ENCODE assay signal across 19 cellular contexts in genomic region chr4:41728571-41728908, GRCh38. TPM values are rescaled to one million over a fixed set of nuclear protein-coding genes. Genes with fewer than 3 reads are reported as not detected.
DNase-seq lines count a peak whose midpoint lies in the region; ATAC-seq, FAIRE-seq and TF ChIP-seq lines count a peak whose summit lies in the region.
"Had no signal": no experiment of that assay in that cellular context is flagged by ENCODE, and none has a peak within 500 bp of the region (broad histone marks: within the 10 kb centered on the region; RNA-seq: fewer than 3 reads in every experiment).

No MANE protein-coding gene starts in this region.

- H3F3A ChIP-seq in PC-3 (ENCODE audit: low read length, unreplicated experiment), result no peaks in the 10 kb centered on the region

- H2BK5ac ChIP-seq in mesenchymal stem cell (ENCODE audit: low read depth, low read length, poor library complexity, severe bottlenecking), result no peak overlapping the region

- DNase-seq in ELR (ENCODE audit: low read depth) (peak; percentile 64), PC-3 (peak; percentile 21), endothelial cell of umbilical vein (ENCODE audit: low read depth, low spot score) (no peak), mesenchymal stem cell (peak; percentile 37), left lobe of liver (ENCODE audit: low spot score) (no peak), NCI-H1930 (lab: John Stamatoyannopoulos, UW) (no peak)
- DNase-seq: CD8-positive, alpha-beta T cell; DMS53; KG1; NCI-H1436; NCI-H2029; NCI-H345; NCI-H524 treated with DMSO at 0.1 percent for 48 hours had no signal

- H2AK5ac ChIP-seq in mesenchymal stem cell (ENCODE audit: low read length, severe bottlenecking), result no peak overlapping the region

- H3K4me1 ChIP-seq in PC-3 (ENCODE audit: insufficient read depth, low read length), result no peaks in the 10 kb centered on the region
- no peaks in the 10 kb centered on the region for H3K4me1 ChIP-seq in endothelial cell of umbilical vein (ENCODE audit: control insufficient read depth, extremely low read depth, insufficient read depth, low read length)
- H3K4me1 ChIP-seq in mesenchymal stem cell (ENCODE audit: control insufficient read depth, insufficient read depth, low read depth, low read length), result no peaks in the 10 kb centered on the region
- H3K4me1 ChIP-seq: BLaER1 treated with 17β-estradiol and CSF1 and Interleukin-3, amounts not matched to agents 10 nM and 100 nM had no signal

- H3K18ac ChIP-seq in mesenchymal stem cell (ENCODE audit: low read depth in 1 of 2, low read length in 2 of 2), result no peak overlapping the region

- FAIRE-seq in endothelial cell of umbilical vein (lab: Jason Lieb, UNC), result no peak
- FAIRE-seq: HepG2 had no signal

- H4K8ac ChIP-seq in mesenchymal stem cell (ENCODE audit: low read length), result no peak overlapping the region

- no peak overlapping the region for H2BK120ac ChIP-seq in mesenchymal stem cell (ENCODE audit: low read depth, low read length)

- H3K27me3 ChIP-seq in PC-3 (ENCODE audit: low read length), result no peaks in the 10 kb centered on the region
- H3K27me3 ChIP-seq in endothelial cell of umbilical vein (ENCODE audit: control insufficient read depth in 2 of 2, insufficient read depth in 2 of 2, low read length in 2 of 2), result peaks cover 7 to 25% of the 10 kb centered on the region in 2 experiments
- peaks cover 12 to 21% of the 10 kb centered on the region in 2 experiments for H3K27me3 ChIP-seq in mesenchymal stem cell (ENCODE audit: control insufficient read depth in 1 of 2, insufficient read depth in 1 of 2, low read length in 2 of 2)
- H3K27me3 ChIP-seq: BLaER1 treated with 17β-estradiol and CSF1 and Interleukin-3, amounts not matched to agents 10 nM and 100 nM had no signal

- 49% methylated on average over 3 of the region's 3 CpGs for WGBS in mesenchymal stem cell

- CTCF ChIA-PET in PC-3 (lab: Charles Lee), result no interaction called here
- CTCF ChIA-PET in endothelial cell of umbilical vein (lab: Charles Lee), result no interaction called here

- intact Hi-C loops in PC-3 (cut with micrococcal nuclease), result no loop called here
- intact Hi-C loops in endothelial cell of umbilical vein (cut with micrococcal nuclease), result no loop called here

- H3K9me1 ChIP-seq in endothelial cell of umbilical vein (replicated peaks; ENCODE audit: control insufficient read depth, extremely low read depth, insufficient read depth, low read length), result no peaks in the 10 kb centered on the region

- H2AFZ ChIP-seq in PC-3 (ENCODE audit: low read length) (no peak overlapping the region), endothelial cell of umbilical vein (ENCODE audit: low read depth, low read length) (no peak overlapping the region), mesenchymal stem cell (ENCODE audit: low read depth, low read length) (no peak overlapping the region)
- H2AFZ ChIP-seq: GM23338 had no signal

- H3K9me2 ChIP-seq in PC-3 (replicated peaks; ENCODE audit: low read length), result no peaks in the 10 kb centered on the region

- H3K23ac ChIP-seq in mesenchymal stem cell (ENCODE audit: low read length in 2 of 2), result no peak overlapping the region

- H3K4me3 ChIP-seq in PC-3 (ENCODE audit: low read length), result no peak overlapping the region
- no peak overlapping the region for H3K4me3 ChIP-seq in endothelial cell of umbilical vein (replicated peaks in 1 of 3; ENCODE audit: insufficient read depth in 1 of 3, low read depth in 1 of 3, low read length in 3 of 3)
- H3K4me3 ChIP-seq in mesenchymal stem cell (ENCODE audit: insufficient read depth in 1 of 2, low read depth in 1 of 2, low read length in 2 of 2), result no peak overlapping the region
- H3K4me3 ChIP-seq: BLaER1 treated with 17β-estradiol and CSF1 and Interleukin-3, amounts not matched to agents 10 nM and 100 nM; GM23338 had no signal

- H3K9ac ChIP-seq in PC-3 (ENCODE audit: low read length) (no peak overlapping the region), endothelial cell of umbilical vein (replicated peaks; ENCODE audit: extremely low read depth, insufficient read depth, low read length) (no peak overlapping the region), mesenchymal stem cell (ENCODE audit: low read length) (no peak overlapping the region)
- H3K9ac ChIP-seq: BLaER1 treated with 17β-estradiol and CSF1 and Interleukin-3, amounts not matched to agents 10 nM and 100 nM had no signal

- no peak overlapping the region for H3K14ac ChIP-seq in mesenchymal stem cell (ENCODE audit: low read length in 2 of 2)

- H3K9me3 ChIP-seq in PC-3 (ENCODE audit: low read length), result no peaks in the 10 kb centered on the region
- no peaks in the 10 kb centered on the region for H3K9me3 ChIP-seq in endothelial cell of umbilical vein (replicated peaks; ENCODE audit: control insufficient read depth, insufficient read depth, low read length)
- peaks cover 11% of the 10 kb centered on the region for H3K9me3 ChIP-seq in mesenchymal stem cell (ENCODE audit: control insufficient read depth, low read length)

- H3K27ac ChIP-seq in PC-3 (ENCODE audit: low read length) (no peak overlapping the region), endothelial cell of umbilical vein (ENCODE audit: insufficient read depth, low read depth, low read length) (no peak overlapping the region), mesenchymal stem cell (ENCODE audit: low read length, poor library complexity, severe bottlenecking) (no peak overlapping the region)
- H3K27ac ChIP-seq: BLaER1 treated with 17β-estradiol and CSF1 and Interleukin-3, amounts not matched to agents 10 nM and 100 nM had no signal

- POLR2A ChIA-PET in PC-3 (lab: Charles Lee; ENCODE audit: unreplicated experiment), result no interaction called here
- POLR2A ChIA-PET in endothelial cell of umbilical vein (lab: Charles Lee), result no interaction called here

- H2BK12ac ChIP-seq in mesenchymal stem cell (ENCODE audit: low read length in 2 of 2), result no peak overlapping the region

- dilution Hi-C loops in endothelial cell of umbilical vein (cut with MboI; ENCODE audit: extremely low pct_ligation_motif_present, low sequenced_read_pairs), result no loop called here

- H2BK15ac ChIP-seq in mesenchymal stem cell (ENCODE audit: low read depth, poor library complexity, severe bottlenecking), result no peak overlapping the region

- H4K20me1 ChIP-seq in PC-3 (ENCODE audit: low read length), result no peaks in the 10 kb centered on the region
- no peaks in the 10 kb centered on the region for H4K20me1 ChIP-seq in endothelial cell of umbilical vein (replicated peaks; ENCODE audit: control insufficient read depth, extremely low read depth, insufficient read depth, low read length)
- H4K20me1 ChIP-seq: BLaER1 treated with 17β-estradiol and CSF1 and Interleukin-3, amounts not matched to agents 10 nM and 100 nM had no signal

- H3K4me2 ChIP-seq in PC-3 (ENCODE audit: low read length) (no peak overlapping the region), endothelial cell of umbilical vein (ENCODE audit: insufficient read depth, low read length) (no peak overlapping the region), mesenchymal stem cell (ENCODE audit: low read length, poor library complexity, severe bottlenecking) (no peak overlapping the region)
- H3K4me2 ChIP-seq: BLaER1 treated with 17β-estradiol and CSF1 and Interleukin-3, amounts not matched to agents 10 nM and 100 nM; GM23338 had no signal

- H3K36me3 ChIP-seq in PC-3 (ENCODE audit: low read depth, low read length) (no peaks in the 10 kb centered on the region), endothelial cell of umbilical vein (ENCODE audit: control insufficient read depth in 2 of 2, extremely low read depth in 1 of 2, insufficient read depth in 2 of 2, low read length in 2 of 2) (no peaks in the 10 kb centered on the region), mesenchymal stem cell (ENCODE audit: control insufficient read depth in 1 of 2, insufficient read depth in 2 of 2, low read depth in 1 of 2, low read length in 2 of 2) (no peaks in the 10 kb centered on the region)
- H3K36me3 ChIP-seq: BLaER1 treated with 17β-estradiol and CSF1 and Interleukin-3, amounts not matched to agents 10 nM and 100 nM had no signal

- BruUV-seq in PC-3 (replicated peaks; lab: Mats Ljungman, UMichigan), result no TSS peak
- no TSS peak for BruUV-seq in endothelial cell of umbilical vein (replicated peaks; lab: Mats Ljungman, UMichigan)

- no peak overlapping the region for H3K4ac ChIP-seq in mesenchymal stem cell (ENCODE audit: low read depth in 1 of 2, low read length in 2 of 2)

- no peak overlapping the region for H4K91ac ChIP-seq in mesenchymal stem cell (ENCODE audit: low read length)

- no peaks in the 10 kb centered on the region for H3K79me2 ChIP-seq in PC-3 (ENCODE audit: low read length)
- no peaks in the 10 kb centered on the region for H3K79me2 ChIP-seq in endothelial cell of umbilical vein (ENCODE audit: control insufficient read depth, insufficient read depth, low read length)

- H3K79me1 ChIP-seq in mesenchymal stem cell (replicated peaks; ENCODE audit: low read length, poor library complexity, severe bottlenecking), result no peaks in the 10 kb centered on the region

- ATAC-seq in PC-3 (no peak), left lobe of liver (no peak), GM21723 (IDR thresholded peaks at IDR 0.05; ENCODE audit: unreplicated experiment) (no peak)
- ATAC-seq: CD8-positive, alpha-beta T cell; GM23338; HepG2; Right ventricle myocardium inferior had no signal

- TF ChIP-seq POLR2A in endothelial cell of umbilical vein (IDR thresholded peaks at IDR 0.05; ENCODE audit: low read depth, low read length), result no peak

- no peak for TF ChIP-seq CTCF in PC-3 (conservative IDR thresholded peaks at IDR 0.05; ENCODE audit: low read depth, low read length)
- TF ChIP-seq CTCF in endothelial cell of umbilical vein (IDR thresholded peaks at IDR 0.05; ENCODE audit: extremely low read depth in 1 of 2, insufficient read depth in 1 of 2, low read depth in 1 of 2, low read length in 2 of 2), result no peak

TF ChIP-seq in endothelial cell of umbilical vein, 7 proteins besides CTCF, POLR2A, EP300 and RAD21:
- TF ChIP-seq MYC (IDR thresholded peaks at IDR 0.05; ENCODE audit: low read depth, low read length) (no peak), EZH2 (IDR thresholded peaks at IDR 0.05; ENCODE audit: borderline replicate concordance, low read depth, low read length, severe bottlenecking) (no peak), FOS (IDR thresholded peaks at IDR 0.05; ENCODE audit: borderline replicate concordance, insufficient read depth, low read length) (peak; percentile 21), JUN (IDR thresholded peaks at IDR 0.05; ENCODE audit: borderline replicate concordance, insufficient read depth, insufficient read length, low read depth) (no peak)

RNA-seq across cellular contexts. Expression of gene PHOX2B, which starts 20.0 kb away (rescaled TPM):
- total RNA-seq in PC-3 (2014; rRNA removed) (not detected in 2 replicates), endothelial cell of umbilical vein (not detected in 2 replicates), left lobe of liver (not detected)
- polyA plus RNA-seq in endothelial cell of umbilical vein, result not detected in 2 replicates
- not detected in 2 replicates for polyA plus RNA-seq in endothelial cell of umbilical vein (2011; cell fraction: cytosol; rRNA removed)
- not detected in 2 replicates for polyA plus RNA-seq in endothelial cell of umbilical vein (2011; cell fraction: nucleus; rRNA removed)
- not detected in 2 replicates for polyA plus RNA-seq in endothelial cell of umbilical vein (2012)
- polyA minus RNA-seq in endothelial cell of umbilical vein, result not detected in 2 replicates
- not detected for polyA minus RNA-seq in endothelial cell of umbilical vein (2011; cell fraction: cytosol; rRNA and poly(A)+ RNA removed)
- not detected in 2 replicates for polyA minus RNA-seq in endothelial cell of umbilical vein (2011; cell fraction: nucleus; rRNA and poly(A)+ RNA removed)
- not detected for polyA plus RNA-seq in mesenchymal stem cell (2013, experiment 1 of 2)
- not detected for polyA plus RNA-seq in mesenchymal stem cell (2013, experiment 2 of 2)
- total RNA-seq: CD8-positive, alpha-beta T cell; GM23338; HepG2; Right ventricle myocardium inferior; SK-MEL-5 had no signal
- polyA plus RNA-seq: GM23338, HepG2 had no signal

Comparison
In these comparisons a context has a peak if more than half of its experiments do, and no peak if none do; other contexts are left out.
1. DNase-seq: peak in ELR (single experiment), PC-3 (single experiment) and mesenchymal stem cell (single experiment); none in endothelial cell of umbilical vein (single experiment), left lobe of liver (single experiment) and NCI-H1930 (0 of 2).